ENCODE assay signal across 9 cellular contexts in genomic region chrX:77412631-77413030, GRCh38. TPM values are rescaled to one million over a fixed set of nuclear protein-coding genes. Genes with fewer than 3 reads are reported as not detected.
"Had no signal": no experiment of that assay in that cellular context is flagged by ENCODE, and none has a peak within 500 bp of the region (broad histone marks: within the 10 kb centered on the region; RNA-seq: fewer than 3 reads in every experiment).

No MANE protein-coding gene starts in this region.

- ATAC-seq: K562 had no signal

- FAIRE-seq: H54, HTR-8/SVneo, K562 had no signal

- H3K4me3 Mint-ChIP-seq: H9 had no signal

- H3K4me3 ChIP-seq: K562 had no signal

- DNase-seq: GOT3, H9, HCEC 1CT, IMR-90, KG1 had no signal

- H3K4me1 Mint-ChIP-seq: H9 had no signal

RNA-seq across cellular contexts. Expression of gene FGF16, which starts 34.6 kb away (rescaled TPM):
- total RNA-seq: HT-29, IMR-90, K562 had no signal
- polyA plus RNA-seq: IMR-90, K562 had no signal
